Comparison of ENCODE assay signal across 8 cellular contexts in genomic region chr16:74448990-74449389, GRCh38. TPM values are rescaled to one million over a fixed set of nuclear protein-coding genes. Genes with fewer than 3 reads are reported as not detected.
A peak's percentile ranks its signal among the peaks of the same experiment; 100 is the strongest.
DNase-seq lines count a peak whose midpoint lies in the region; ATAC-seq and TF ChIP-seq lines count a peak whose summit lies in the region.

No MANE protein-coding gene starts in this region.

- TF ChIP-seq CTCF in mammary epithelial cell (conservative IDR thresholded peaks at IDR 0.05 in 1 of 2, IDR thresholded peaks at IDR 0.05 in 1 of 2; ENCODE audit: extremely low read depth in 1 of 2, insufficient read depth in 1 of 2, low read depth in 1 of 2, low read length in 2 of 2) (no peak), liver (IDR thresholded peaks at IDR 0.05; ENCODE audit: low read depth, low read length, missing input control) (no peak)

- peaks cover 4% of the 10 kb centered on the region for H3K4me1 Mint-ChIP-seq in activated T-helper 2 cell treated with anti-CD3 and anti-CD28 coated beads, Interferon-gamma antibody, Interleukin-2, Interleukin-4, amounts not matched to agents 10 μg/mL and 5 μg/mL and 100 μg/mL, durations not matched to agents 14 hours and 24 hours and 36 hours (ENCODE audit: low read depth)

- 68% methylated on average over 8 of the region's 8 CpGs for WGBS in mammary epithelial cell (ENCODE audit: low coverage, missing lambda C conversion rate)
- 77% methylated on average over 8 of the region's 8 CpGs for WGBS in liver
- 92% methylated on average over 8 of the region's 8 CpGs for WGBS in thymus

- H3K9ac ChIP-seq in HUES6 (ENCODE audit: low read length) (no peak overlapping the region), mammary epithelial cell (ENCODE audit: insufficient read depth, low read length) (no peak overlapping the region), liver (ENCODE audit: low read depth in 1 of 2, low read length in 2 of 2) (no peak overlapping the region)

- no peaks in the 10 kb centered on the region for H4K20me1 ChIP-seq in mammary epithelial cell (ENCODE audit: insufficient read depth, low read length)

- peak overlapping the region; percentile 66 for H3K4me2 ChIP-seq in mammary epithelial cell (ENCODE audit: insufficient read depth, low read depth, low read length)

- H3K9me3 Mint-ChIP-seq in activated T-helper 2 cell treated with anti-CD3 and anti-CD28 coated beads, Interferon-gamma antibody, Interleukin-2, Interleukin-4, amounts not matched to agents 10 μg/mL and 5 μg/mL and 100 μg/mL, durations not matched to agents 14 hours and 24 hours and 36 hours, result no peaks in the 10 kb centered on the region

- peak; percentile 10 to 13 for TF ChIP-seq RAD21 in liver (IDR thresholded peaks at IDR 0.05)

- H3K27ac ChIP-seq in HUES6 (ENCODE audit: low read depth, low read length) (0 out of 2 replicates have a peak overlapping the region, but pooled peaks have one; percentile 2), mammary epithelial cell (ENCODE audit: insufficient read depth, low read depth, low read length) (peak overlapping the region; percentile 82), liver (ENCODE audit: low read depth in 1 of 2, low read length in 2 of 2) (peak overlapping the region; percentile 39 to 59), thymus (ENCODE audit: low read depth) (peak overlapping the region; percentile 53)

- no peak overlapping the region for H3K4me3 Mint-ChIP-seq in activated T-helper 2 cell treated with anti-CD3 and anti-CD28 coated beads, Interferon-gamma antibody, Interleukin-2, Interleukin-4, amounts not matched to agents 10 μg/mL and 5 μg/mL and 100 μg/mL, durations not matched to agents 14 hours and 24 hours and 36 hours (ENCODE audit: low read depth)

- dilution Hi-C loops in mammary epithelial cell (cut with HindIII; ENCODE audit: low sequenced_read_pairs), result no loop called here

- H3K9me3 ChIP-seq in HUES6 (ENCODE audit: control insufficient read depth, insufficient read depth, low read depth, low read length) (no peaks in the 10 kb centered on the region), mammary epithelial cell (replicated peaks; ENCODE audit: insufficient read depth, low read length) (no peaks in the 10 kb centered on the region), liver (ENCODE audit: control insufficient read depth in 4 of 4, low read length in 3 of 4) (no peaks in the 10 kb centered on the region), thymus (ENCODE audit: control insufficient read depth) (no peaks in the 10 kb centered on the region)

- peak overlapping the region; percentile 22 for H2AFZ ChIP-seq in mammary epithelial cell (ENCODE audit: low read depth, low read length)

- H3K36me3 Mint-ChIP-seq in activated T-helper 2 cell treated with anti-CD3 and anti-CD28 coated beads, Interferon-gamma antibody, Interleukin-2, Interleukin-4, amounts not matched to agents 10 μg/mL and 5 μg/mL and 100 μg/mL, durations not matched to agents 14 hours and 24 hours and 36 hours (ENCODE audit: low read depth), result peaks cover 44% of the 10 kb centered on the region

- H3K36me3 ChIP-seq in HUES6 (ENCODE audit: control insufficient read depth, insufficient read depth, low read length) (peaks cover 68% of the 10 kb centered on the region), mammary epithelial cell (ENCODE audit: insufficient read depth, low read length) (peaks cover 5% of the 10 kb centered on the region), liver (ENCODE audit: control insufficient read depth in 4 of 4, insufficient read depth in 3 of 4, low read depth in 1 of 4, low read length in 3 of 4) (peaks cover 5 to 27% (median 24%) of the 10 kb centered on the region in 4 donors), thymus (ENCODE audit: control insufficient read depth, insufficient read depth) (peaks cover 39% of the 10 kb centered on the region)

- no peaks in the 10 kb centered on the region for H3K27me3 ChIP-seq in HUES6 (ENCODE audit: control insufficient read depth, insufficient read depth, low read length)
- no peaks in the 10 kb centered on the region for H3K27me3 ChIP-seq in mammary epithelial cell (ENCODE audit: insufficient read depth, low read length)
- no peaks in the 10 kb centered on the region for H3K27me3 ChIP-seq in liver (ENCODE audit: control insufficient read depth in 4 of 4, insufficient read depth in 4 of 4, low read length in 3 of 4)
- H3K27me3 ChIP-seq in thymus (ENCODE audit: control insufficient read depth, insufficient read depth), result no peaks in the 10 kb centered on the region

- intact Hi-C loops in mammary epithelial cell (cut with micrococcal nuclease), result loop anchor here (1.0 to 5.0 kb wide), 3 partner anchors 13 to 173 kb away; partner anchors contain the start of gene GLG1
- intact Hi-C loops in activated T-helper 2 cell treated with anti-CD3 and anti-CD28 coated beads, Interferon-gamma antibody, Interleukin-2, Interleukin-4, amounts not matched to agents 10 μg/mL and 5 μg/mL and 100 μg/mL, durations not matched to agents 14 hours and 24 hours and 36 hours (cut with micrococcal nuclease), result no loop called here

- peaks cover 3% of the 10 kb centered on the region for H3K79me2 ChIP-seq in mammary epithelial cell (ENCODE audit: insufficient read depth, low read length)

- BruUV-seq in mammary epithelial cell (replicated peaks; lab: Mats Ljungman, UMichigan), result TSS peak; percentile 1

- H3K27me3 Mint-ChIP-seq in activated T-helper 2 cell treated with anti-CD3 and anti-CD28 coated beads, Interferon-gamma antibody, Interleukin-2, Interleukin-4, amounts not matched to agents 10 μg/mL and 5 μg/mL and 100 μg/mL, durations not matched to agents 14 hours and 24 hours and 36 hours (ENCODE audit: low read depth), result no peaks in the 10 kb centered on the region

- no peaks in the 10 kb centered on the region for H3K4me1 ChIP-seq in HUES6 (ENCODE audit: control insufficient read depth, insufficient read depth, low read length)
- peaks cover 36% of the 10 kb centered on the region for H3K4me1 ChIP-seq in mammary epithelial cell (ENCODE audit: insufficient read depth, low read length)
- peaks cover 0 to 4% (median 0%) of the 10 kb centered on the region in 4 donors for H3K4me1 ChIP-seq in liver (ENCODE audit: control insufficient read depth in 4 of 4, insufficient read depth in 4 of 4, low read length in 3 of 4)
- no peaks in the 10 kb centered on the region for H3K4me1 ChIP-seq in thymus (ENCODE audit: control insufficient read depth, insufficient read depth, low read length)

- DNase-seq in mammary epithelial cell, result peak; percentile 81
- DNase-seq in GM19238 (ENCODE audit: insufficient read length, low spot score), result no peak
- no peak for DNase-seq in activated T-helper 2 cell treated with anti-CD3 and anti-CD28 coated beads, Interferon-gamma antibody, Interleukin-2, Interleukin-4, amounts not matched to agents 10 μg/mL and 5 μg/mL and 100 μg/mL, durations not matched to agents 14 hours and 24 hours and 36 hours (ENCODE audit: low spot score)

- in situ Hi-C loops in mammary epithelial cell (cut with MboI; ENCODE audit: low sequenced_read_pairs in 2 of 2), result loop anchor here in 1 of 2 donors (25.0 kb wide), 1 partner anchor 137 kb away; no protein-coding TSS in a partner anchor

- CTCF ChIA-PET in mammary epithelial cell (lab: Charles Lee; ENCODE audit: low non-redundant PET), result interaction anchor here (0.6 kb wide), 1 partner anchor 23 kb away, joined by 3 read pairs; no protein-coding TSS in a partner anchor

- no peak overlapping the region for H3K4me3 ChIP-seq in HUES6 (ENCODE audit: low read depth, low read length)
- H3K4me3 ChIP-seq in mammary epithelial cell (replicated peaks in 1 of 3; ENCODE audit: insufficient read depth in 1 of 3, low read depth in 2 of 3, low read length in 3 of 3), result no peak overlapping the region
- no peak overlapping the region for H3K4me3 ChIP-seq in liver (ENCODE audit: low read depth in 1 of 3, low read length in 3 of 3)
- no peak overlapping the region for H3K4me3 ChIP-seq in thymus (ENCODE audit: low read length)

- no peak overlapping the region for H3K27ac Mint-ChIP-seq in activated T-helper 2 cell treated with anti-CD3 and anti-CD28 coated beads, Interferon-gamma antibody, Interleukin-2, Interleukin-4, amounts not matched to agents 10 μg/mL and 5 μg/mL and 100 μg/mL, durations not matched to agents 14 hours and 24 hours and 36 hours

- ATAC-seq in HG02885 (IDR thresholded peaks at IDR 0.05; ENCODE audit: poor library complexity, unreplicated experiment), result no peak
- ATAC-seq in GM18909 (IDR thresholded peaks at IDR 0.05; ENCODE audit: poor library complexity, unreplicated experiment), result no peak

TF ChIP-seq in liver, 16 proteins besides CTCF, POLR2A, EP300 and RAD21 (continues in another document):
- no peak for TF ChIP-seq TAF1 (conservative IDR thresholded peaks at IDR 0.05)
- peak; percentile 82 for TF ChIP-seq MAX (IDR thresholded peaks at IDR 0.05)
- TF ChIP-seq ATF3 (IDR thresholded peaks at IDR 0.05), result no peak
- TF ChIP-seq YY1 (IDR thresholded peaks at IDR 0.05), result peak; percentile 28
- TF ChIP-seq RXRA (IDR thresholded peaks at IDR 0.05), result no peak
- TF ChIP-seq HNF4G (IDR thresholded peaks at IDR 0.05), result no peak
- no peak for TF ChIP-seq FOXA1 (IDR thresholded peaks at IDR 0.05)

RNA-seq across cellular contexts. Expression of gene CLEC18B, which starts 27.7 kb away (rescaled TPM):
- total RNA-seq in mammary epithelial cell (1 to 10 TPM in 1 of 2 donors, under 1 TPM in 1; 0.61 to 1.8 TPM), liver (1 to 10 TPM in 1 of 2 donors, not detected in 1; 1.3 TPM)
- polyA plus RNA-seq in mammary epithelial cell (0.03 TPM), liver (under 1 TPM; 0.21 to 0.43 TPM), thymus (2.6 TPM)
- not detected for polyA minus RNA-seq in mammary epithelial cell
- 0.09 and 0.30 TPM in 2 replicates for total RNA-seq in activated T-helper 2 cell treated with anti-CD3 and anti-CD28 coated beads, Interferon-gamma antibody, Interleukin-2, Interleukin-4, amounts not matched to agents 10 μg/mL and 5 μg/mL and 100 μg/mL, durations not matched to agents 14 hours and 24 hours and 36 hours

Comparison
In these comparisons a context has a peak if more than half of its experiments do, and no peak if none do; other contexts are left out.
1. H3K27ac ChIP-seq: peak in every context shown above with its lines; median percentile 82 in mammary epithelial cell; 53 in thymus; 49 in liver; 2 in HUES6.